In genomic region chr7:57426629-57427003, GRCh38 we compare ENCODE assay signal across 31 cellular contexts. TPM values are rescaled to one million over a fixed set of nuclear protein-coding genes. Genes with fewer than 3 reads are reported as not detected.
"Had no signal": no experiment of that assay in that cellular context is flagged by ENCODE, and none has a peak within 500 bp of the region (broad histone marks: within the 10 kb centered on the region; RNA-seq: fewer than 3 reads in every experiment).

No MANE protein-coding gene starts in this region.

- H3K27ac Mint-ChIP-seq: naive thymus-derived CD8-positive, alpha-beta T cell; nephron; neural progenitor cell; progenitor cell of endocrine pancreas; stimulated activated naive B cell treated with anti-CD40 and anti-IgM and Interleukin-4, amounts not matched to agents 10 μg/mL and 1 μg/mL and 100 μg/mL, for 72 hours had no signal

- H3K27me3 Mint-ChIP-seq: naive B cell; naive thymus-derived CD8-positive, alpha-beta T cell; progenitor cell of endocrine pancreas; stimulated activated naive B cell treated with anti-CD40 and anti-IgM and Interleukin-4, amounts not matched to agents 10 μg/mL and 1 μg/mL and 100 μg/mL, for 72 hours had no signal

- H3K36me3 Mint-ChIP-seq: neural progenitor cell; stimulated activated naive B cell treated with anti-CD40 and anti-IgM and Interleukin-4, amounts not matched to agents 10 μg/mL and 1 μg/mL and 100 μg/mL, for 72 hours had no signal

- H3K4me1 Mint-ChIP-seq: naive B cell; naive thymus-derived CD8-positive, alpha-beta T cell; nephron; neural progenitor cell; stimulated activated naive B cell treated with anti-CD40 and anti-IgM and Interleukin-4, amounts not matched to agents 10 μg/mL and 1 μg/mL and 100 μg/mL, for 72 hours had no signal

- DNase-seq: naive B cell; naive thymus-derived CD8-positive, alpha-beta T cell; occipital lobe; ovary; posterior cingulate gyrus; psoas muscle; right cardiac atrium; spleen; stimulated activated CD4-positive, alpha-beta T cell treated with anti-CD3 and anti-CD28 coated beads, Interleukin-12 subunit alpha, Interleukin-12 subunit beta, amount 100 ng/mL, for 4 hours; stimulated activated CD4-positive, alpha-beta T cell treated with anti-CD3 and anti-CD28 coated beads, Interleukin-1b, Interleukin-23, amount 100 ng/mL, for 48 hours; stimulated activated CD4-positive, alpha-beta T cell treated with anti-CD3 and anti-CD28 coated beads, Interleukin-4, amount 100 ng/mL, for 1 hour; stimulated activated CD4-positive, alpha-beta T cell treated with anti-CD3 and anti-CD28 coated beads, Interleukin-4, amount 100 ng/mL, for 4 hours; stimulated activated naive B cell treated with anti-CD40 and anti-IgM and Interleukin-4, amounts not matched to agents 10 μg/mL and 1 μg/mL and 100 μg/mL, for 72 hours; stimulated activated naive CD4-positive, alpha-beta T cell treated with Interleukin-2 at 50 U/mL for 16 hours; stomach; thyroid gland; uterus had no signal

- H3K4me3 Mint-ChIP-seq: naive B cell; naive thymus-derived CD8-positive, alpha-beta T cell; nephron; neural progenitor cell; stimulated activated naive B cell treated with anti-CD40 and anti-IgM and Interleukin-4, amounts not matched to agents 10 μg/mL and 1 μg/mL and 100 μg/mL, for 72 hours had no signal

- ATAC-seq: naive thymus-derived CD8-positive, alpha-beta T cell; psoas muscle; stimulated activated naive B cell treated with anti-CD40 and anti-IgM and Interleukin-4, amounts not matched to agents 10 μg/mL and 1 μg/mL and 100 μg/mL, for 72 hours had no signal

RNA-seq across cellular contexts. Expression of gene ZNF716, which starts 23.4 kb away (rescaled TPM):
- total RNA-seq: myocyte; naive thymus-derived CD8-positive, alpha-beta T cell; occipital lobe; osteoblast; ovary; progenitor cell of endocrine pancreas; psoas muscle; renal cortical epithelial cell; right cardiac atrium; sciatic nerve; smooth muscle cell; spleen; subcutaneous adipose tissue; temporal lobe; thoracic aorta; thyroid gland; tibial nerve; upper lobe of left lung; urinary bladder; uterus had no signal
